36 cellular contexts compared by ENCODE assay signal in the genomic region with DNA sequence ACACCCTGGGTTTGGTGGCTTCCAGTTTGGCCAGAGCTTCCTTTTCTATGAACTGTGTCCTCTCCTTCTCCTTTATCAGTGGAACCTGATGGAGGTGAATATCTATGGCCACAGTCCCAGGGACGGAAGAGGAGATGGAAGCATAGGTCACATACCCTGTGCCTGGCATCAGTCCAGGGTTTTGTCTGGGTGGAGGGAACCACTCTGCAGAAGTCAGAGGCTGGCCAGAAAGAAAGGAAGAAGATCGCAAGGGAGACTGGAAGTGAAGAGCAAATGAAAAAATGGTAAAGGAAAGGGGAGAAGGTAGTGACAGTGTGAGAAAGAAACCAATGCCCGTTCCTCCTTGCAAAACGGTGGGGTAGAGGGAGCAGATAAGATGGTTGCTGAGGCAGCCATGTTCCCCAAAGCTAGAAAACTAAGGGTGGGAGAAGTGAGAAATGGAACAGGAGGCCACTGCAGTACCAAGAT.
"Had no signal": no experiment of that assay in that cellular context is flagged by ENCODE, and none has a peak within 500 bp of the region (broad histone marks: within the 10 kb centered on the region; RNA-seq: fewer than 3 reads in every experiment).

No MANE protein-coding gene starts in this region.

- FAIRE-seq: TTC549 had no signal

- H3K27ac Mint-ChIP-seq: activated CD4-positive, alpha-beta memory T cell treated with anti-CD3 and anti-CD28 coated beads, Interleukin-2, amount 10 ng/mL, durations not matched to agents 7 days and 5 days; activated CD4-positive, alpha-beta T cell treated with anti-CD3 and anti-CD28 coated beads for 36 hours; activated CD4-positive, alpha-beta T cell treated with anti-CD3 and anti-CD28 coated beads, Interleukin-2, amount 10 ng/mL, durations not matched to agents 7 days and 5 days; activated CD8-positive, alpha-beta memory T cell treated with anti-CD3 and anti-CD28 coated beads, Interleukin-2, amount 10 ng/mL, durations not matched to agents 7 days and 5 days; activated CD8-positive, alpha-beta T cell treated with anti-CD3 and anti-CD28 coated beads, Interleukin-2, amount 10 ng/mL, durations not matched to agents 7 days and 5 days; activated naive CD4-positive, alpha-beta T cell treated with anti-CD3 and anti-CD28 coated beads, Interleukin-2, amount 10 ng/mL, durations not matched to agents 7 days and 5 days; activated naive CD4-positive, alpha-beta T cell treated with anti-CD3 and anti-CD28 coated beads, Interleukin-2, amount 50 U/mL, for 24 hours; activated naive CD8-positive, alpha-beta T cell; activated naive CD8-positive, alpha-beta T cell treated with anti-CD3 and anti-CD28 coated beads, Interleukin-2, amount 10 ng/mL, durations not matched to agents 7 days and 5 days; activated naive CD8-positive, alpha-beta T cell treated with anti-CD3 and anti-CD28 coated beads, Interleukin-2, amount 50 U/mL, for 24 hours; activated T-cell treated with anti-CD3 and anti-CD28 coated beads, Interleukin-2, amount 50 U/mL, for 24 hours; activated T-helper 2 cell treated with anti-CD3 and anti-CD28 coated beads, Interferon-gamma antibody, Interleukin-2, Interleukin-4, amounts not matched to agents 10 μg/mL and 5 μg/mL and 100 μg/mL, durations not matched to agents 14 hours and 24 hours and 36 hours; brain; T-helper 1 cell treated with Interleukin-12 subunit alpha and Interleukin-12 subunit beta and Interleukin-4 antibody, amounts not matched to agents 30 μg/mL and 1 μg/mL, for 36 hours; T-helper 2 cell treated with Interferon-gamma antibody and Interleukin-4, amounts not matched to agents 5 μg/mL and 100 μg/mL, for 36 hours; WTC11 had no signal

- H3K36me3 Mint-ChIP-seq: activated CD8-positive, alpha-beta memory T cell treated with anti-CD3 and anti-CD28 coated beads, Interleukin-2, amount 10 ng/mL, durations not matched to agents 7 days and 5 days; activated naive CD4-positive, alpha-beta T cell treated with anti-CD3 and anti-CD28 coated beads, Interleukin-2, amount 10 ng/mL, durations not matched to agents 7 days and 5 days; activated naive CD4-positive, alpha-beta T cell treated with anti-CD3 and anti-CD28 coated beads, Interleukin-2, amount 50 U/mL, for 24 hours; activated naive CD8-positive, alpha-beta T cell; activated naive CD8-positive, alpha-beta T cell treated with anti-CD3 and anti-CD28 coated beads, Interleukin-2, amount 10 ng/mL, durations not matched to agents 7 days and 5 days; brain; WTC11 had no signal

- H3K36me3 ChIP-seq: ascending aorta, WERI-Rb-1 had no signal

- H3K4me1 Mint-ChIP-seq: activated CD4-positive, alpha-beta memory T cell treated with anti-CD3 and anti-CD28 coated beads, Interleukin-2, amount 10 ng/mL, durations not matched to agents 7 days and 5 days; activated CD4-positive, alpha-beta T cell treated with anti-CD3 and anti-CD28 coated beads for 36 hours; activated CD4-positive, alpha-beta T cell treated with anti-CD3 and anti-CD28 coated beads, Interleukin-2, amount 10 ng/mL, durations not matched to agents 7 days and 5 days; activated CD8-positive, alpha-beta memory T cell treated with anti-CD3 and anti-CD28 coated beads, Interleukin-2, amount 10 ng/mL, durations not matched to agents 7 days and 5 days; activated naive CD4-positive, alpha-beta T cell treated with anti-CD3 and anti-CD28 coated beads, Interleukin-2, amount 10 ng/mL, durations not matched to agents 7 days and 5 days; activated naive CD4-positive, alpha-beta T cell treated with anti-CD3 and anti-CD28 coated beads, Interleukin-2, amount 50 U/mL, for 24 hours; activated naive CD8-positive, alpha-beta T cell treated with anti-CD3 and anti-CD28 coated beads, Interleukin-2, amount 10 ng/mL, durations not matched to agents 7 days and 5 days; activated naive CD8-positive, alpha-beta T cell treated with anti-CD3 and anti-CD28 coated beads, Interleukin-2, amount 50 U/mL, for 24 hours had no signal

- ATAC-seq: activated CD4-positive, alpha-beta T cell treated with anti-CD3 and anti-CD28 coated beads for 36 hours; activated CD4-positive, CD25-positive, alpha-beta regulatory T cell treated with anti-CD3 and anti-CD28 coated beads, Interleukin-2, amount 50 U/mL, for 24 hours; activated CD8-positive, alpha-beta memory T cell treated with anti-CD3 and anti-CD28 coated beads, Interleukin-2, amount 10 ng/mL, durations not matched to agents 7 days and 5 days; activated CD8-positive, alpha-beta T cell treated with anti-CD3 and anti-CD28 coated beads, Interleukin-2, amount 10 ng/mL, durations not matched to agents 7 days and 5 days; activated naive CD8-positive, alpha-beta T cell treated with anti-CD3 and anti-CD28 coated beads, Interleukin-2, amount 50 U/mL, for 24 hours; WTC11 had no signal

- H3K4me3 ChIP-seq: ascending aorta had no signal

- H3K9me3 Mint-ChIP-seq: activated CD4-positive, alpha-beta T cell treated with anti-CD3 and anti-CD28 coated beads, Interleukin-2, amount 10 ng/mL, durations not matched to agents 7 days and 5 days; activated naive CD4-positive, alpha-beta T cell treated with anti-CD3 and anti-CD28 coated beads, Interleukin-2, amount 10 ng/mL, durations not matched to agents 7 days and 5 days; activated naive CD4-positive, alpha-beta T cell treated with anti-CD3 and anti-CD28 coated beads, Interleukin-2, amount 50 U/mL, for 24 hours; activated naive CD8-positive, alpha-beta T cell treated with anti-CD3 and anti-CD28 coated beads, Interleukin-2, amount 10 ng/mL, durations not matched to agents 7 days and 5 days; activated naive CD8-positive, alpha-beta T cell treated with anti-CD3 and anti-CD28 coated beads, Interleukin-2, amount 50 U/mL, for 24 hours; activated T-cell treated with anti-CD3 and anti-CD28 coated beads, Interleukin-2, amount 50 U/mL, for 24 hours; activated T-helper 2 cell treated with anti-CD3 and anti-CD28 coated beads, Interferon-gamma antibody, Interleukin-2, Interleukin-4, amounts not matched to agents 10 μg/mL and 5 μg/mL and 100 μg/mL, durations not matched to agents 14 hours and 24 hours and 36 hours; T-helper 1 cell treated with Interleukin-12 subunit alpha and Interleukin-12 subunit beta and Interleukin-4 antibody, amounts not matched to agents 30 μg/mL and 1 μg/mL, for 36 hours; T-helper 2 cell treated with Interferon-gamma antibody and Interleukin-4, amounts not matched to agents 5 μg/mL and 100 μg/mL, for 36 hours had no signal

- H3K4me3 Mint-ChIP-seq: activated CD4-positive, alpha-beta memory T cell treated with anti-CD3 and anti-CD28 coated beads, Interleukin-2, amount 10 ng/mL, durations not matched to agents 7 days and 5 days; activated CD4-positive, alpha-beta T cell treated with anti-CD3 and anti-CD28 coated beads for 36 hours; activated CD4-positive, alpha-beta T cell treated with anti-CD3 and anti-CD28 coated beads, Interleukin-2, amount 10 ng/mL, durations not matched to agents 7 days and 5 days; activated CD8-positive, alpha-beta memory T cell treated with anti-CD3 and anti-CD28 coated beads, Interleukin-2, amount 10 ng/mL, durations not matched to agents 7 days and 5 days; activated CD8-positive, alpha-beta T cell treated with anti-CD3 and anti-CD28 coated beads, Interleukin-2, amount 10 ng/mL, durations not matched to agents 7 days and 5 days; activated naive CD4-positive, alpha-beta T cell treated with anti-CD3 and anti-CD28 coated beads, Interleukin-2, amount 10 ng/mL, durations not matched to agents 7 days and 5 days; activated naive CD4-positive, alpha-beta T cell treated with anti-CD3 and anti-CD28 coated beads, Interleukin-2, amount 50 U/mL, for 24 hours; activated naive CD8-positive, alpha-beta T cell; activated naive CD8-positive, alpha-beta T cell treated with anti-CD3 and anti-CD28 coated beads, Interleukin-2, amount 10 ng/mL, durations not matched to agents 7 days and 5 days; activated naive CD8-positive, alpha-beta T cell treated with anti-CD3 and anti-CD28 coated beads, Interleukin-2, amount 50 U/mL, for 24 hours; activated T-cell treated with anti-CD3 and anti-CD28 coated beads, Interleukin-2, amount 50 U/mL, for 24 hours; brain; T-helper 1 cell treated with Interleukin-12 subunit alpha and Interleukin-12 subunit beta and Interleukin-4 antibody, amounts not matched to agents 30 μg/mL and 1 μg/mL, for 36 hours; T-helper 2 cell treated with Interferon-gamma antibody and Interleukin-4, amounts not matched to agents 5 μg/mL and 100 μg/mL, for 36 hours; WTC11 had no signal

- DNase-seq: activated CD4-positive, alpha-beta memory T cell treated with anti-CD3 and anti-CD28 coated beads, Interleukin-2, amount 10 ng/mL, durations not matched to agents 7 days and 5 days; activated CD4-positive, alpha-beta T cell treated with anti-CD3 and anti-CD28 coated beads for 1 hour; activated CD4-positive, alpha-beta T cell treated with anti-CD3 and anti-CD28 coated beads for 36 hours; activated CD4-positive, alpha-beta T cell treated with anti-CD3 and anti-CD28 coated beads for 48 hours; activated CD4-positive, alpha-beta T cell treated with anti-CD3 and anti-CD28 coated beads, Interleukin-2, amount 10 ng/mL, durations not matched to agents 7 days and 5 days; activated CD4-positive, alpha-beta T cell treated with anti-CD3 and anti-CD28 coated beads, Interleukin-2, amount 50 U/mL, for 48 hours; activated CD4-positive, CD25-positive, alpha-beta regulatory T cell; activated CD8-positive, alpha-beta memory T cell treated with anti-CD3 and anti-CD28 coated beads for 24 hours; activated CD8-positive, alpha-beta memory T cell treated with anti-CD3 and anti-CD28 coated beads, Interleukin-2, amount 10 ng/mL, durations not matched to agents 7 days and 5 days; activated CD8-positive, alpha-beta memory T cell treated with anti-CD3 and anti-CD28 coated beads, Interleukin-2, amount 50 U/mL, for 48 hours; activated CD8-positive, alpha-beta T cell treated with anti-CD3 and anti-CD28 coated beads, Interleukin-2, amount 10 ng/mL, durations not matched to agents 7 days and 5 days; activated effector memory CD4-positive, alpha-beta T cell treated with Interleukin-2 at 50 U/mL for 16 hours; activated gamma-delta T cell; activated naive CD4-positive, alpha-beta T cell treated with anti-CD3 and anti-CD28 coated beads, Interleukin-2, amount 10 ng/mL, durations not matched to agents 7 days and 5 days; activated naive CD4-positive, alpha-beta T cell treated with Interleukin-2 at 50 U/mL for 16 hours; activated naive CD8-positive, alpha-beta T cell treated with anti-CD3 and anti-CD28 coated beads, Interleukin-2, amount 10 ng/mL, durations not matched to agents 7 days and 5 days; activated naive CD8-positive, alpha-beta T cell treated with anti-CD3 and anti-CD28 coated beads, Interleukin-2, amount 50 U/mL, for 24 hours; activated T-cell treated with anti-CD3 and anti-CD28 coated beads, Interleukin-2, amount 50 U/mL, for 24 hours; activated T-cell treated with anti-CD3 and anti-CD28 coated beads, Interleukin-2, amount 50 U/mL, for 48 hours; amygdala; anterior cingulate cortex; central memory CD4-positive, alpha-beta T cell; T-helper 1 cell; T-helper 2 cell; T-helper 9 cell; WERI-Rb-1 had no signal

- H3K27me3 ChIP-seq: ascending aorta had no signal
